Comparison of ENCODE assay signal across 1 cellular context in genomic region chr20:1045860-1046418, GRCh38.
A peak's percentile ranks its signal among the peaks of the same experiment; 100 is the strongest.
TF ChIP-seq lines count a peak whose summit lies in the region.

No MANE protein-coding gene starts in this region.

TF ChIP-seq in HepG2, 621 proteins besides CTCF, POLR2A, EP300 and RAD21 (continued from another document):
- peak; percentile 99 to 100 for TF ChIP-seq MAFK (conservative IDR thresholded peaks at IDR 0.05 in 1 of 2, IDR thresholded peaks at IDR 0.05 in 1 of 2; ENCODE audit: low read length in 2 of 2)
- no peak for TF ChIP-seq MATR3 (CRISPR knock-in tag; IDR thresholded peaks at IDR 0.05)
- TF ChIP-seq MXD1 (CRISPR knock-in tag; IDR thresholded peaks at IDR 0.05) = no peak
